In the genomic region with DNA sequence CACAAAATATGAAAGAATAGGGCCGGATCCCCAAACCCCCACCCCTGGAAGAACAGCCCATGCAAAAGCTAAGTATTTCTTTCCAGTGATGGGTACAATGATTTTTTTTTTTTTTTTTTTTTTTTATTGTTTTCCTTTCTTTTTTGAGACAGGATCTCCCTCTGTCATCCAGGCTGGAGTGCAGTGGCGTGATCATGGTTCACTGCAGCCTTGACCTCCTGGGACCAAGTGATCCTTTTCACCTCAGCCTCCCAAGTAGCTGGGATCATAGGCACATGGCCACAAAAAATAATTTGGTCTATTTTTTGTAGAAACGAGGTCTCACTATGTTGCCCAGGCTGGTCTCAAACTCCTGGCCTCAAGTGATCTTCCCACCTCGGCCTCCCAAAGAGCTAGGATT, we compare ENCODE assay signal across 8 cellular contexts. TPM values are rescaled to one million over a fixed set of nuclear protein-coding genes. Genes with fewer than 3 reads are reported as not detected.
DNase-seq lines count a peak whose midpoint lies in the region; ATAC-seq, FAIRE-seq and TF ChIP-seq lines count a peak whose summit lies in the region.
"Not testable (repeated sequence)": the region's sequence is repeated elsewhere in the genome, so short reads cannot be mapped to it uniquely, and the experiment has no call there.

No MANE protein-coding gene starts in this region.

- peak overlapping the region; percentile 46 for H3K4ac ChIP-seq in IMR-90 (ENCODE audit: low read depth, low read length)

- not testable (repeated sequence) for TF ChIP-seq POLR2A in A549 (IDR thresholded peaks at IDR 0.05; ENCODE audit: low read length); IMR-90 (IDR thresholded peaks at IDR 0.05; ENCODE audit: low read depth, low read length); esophagus squamous epithelium (IDR thresholded peaks at IDR 0.05); stomach (IDR thresholded peaks at IDR 0.05)

- not testable (repeated sequence) for TF ChIP-seq RAD21 in A549 (conservative IDR thresholded peaks at IDR 0.05 in 1 of 2, IDR thresholded peaks at IDR 0.05 in 1 of 2); IMR-90 (IDR thresholded peaks at IDR 0.05; ENCODE audit: low read length)

- H3K27ac ChIP-seq in A549 (peak overlapping the region; percentile 90 to 95), IMR-90 (ENCODE audit: insufficient read depth, low read length) (peak overlapping the region; percentile 87), esophagus squamous epithelium (peak overlapping the region; percentile 72 to 100 (median 85)), muscle layer of colon (ENCODE audit: low read depth, low read length) (peak overlapping the region; percentile 78), stomach (peak overlapping the region in 3 of 5 donors; percentile 34 to 71 (median 52))

- dilution Hi-C loops in IMR-90 (cut with HindIII; ENCODE audit: low sequenced_read_pairs, unreplicated experiment): not testable (repeated sequence)

- H3K36me3 Mint-ChIP-seq in T-helper 17 cell (ENCODE audit: low read depth); MCF 10A (ENCODE audit: insufficient read depth, unreplicated experiment): not testable (repeated sequence)

- H4K91ac ChIP-seq in IMR-90 (ENCODE audit: insufficient read depth, low read depth, low read length): peak overlapping the region; percentile 67

- not testable (repeated sequence) for ATAC-seq in A549; IMR-90 (ENCODE audit: low read depth); T-helper 17 cell; left lobe of liver

- not testable (repeated sequence) for DNase-seq in A549 (ENCODE audit: low read depth in 1 of 2, low spot score in 1 of 2); IMR-90; T-helper 17 cell; MCF 10A (ENCODE audit: unreplicated experiment); esophagus squamous epithelium (lab: John Stamatoyannopoulos, UW); stomach
- peak; percentile 4 for DNase-seq in left lobe of liver (ENCODE audit: low spot score)

- H3K14ac ChIP-seq in IMR-90 (replicated peaks; ENCODE audit: low read depth, low read length): not testable (repeated sequence)

- peak overlapping the region; percentile 37; the same call in 2 of the 3 replicates for H2BK15ac ChIP-seq in IMR-90 (ENCODE audit: low read depth, low read length)

- not testable (repeated sequence) for H3K4me3 ChIP-seq in A549; IMR-90 (ENCODE audit: insufficient read depth, low read depth, low read length); esophagus squamous epithelium; muscle layer of colon (ENCODE audit: low read depth in 1 of 2, low read length in 2 of 2); stomach

- H4K20me1 ChIP-seq in IMR-90 (ENCODE audit: insufficient read depth, low read length): not testable (repeated sequence)

- POLR2A ChIA-PET in A549 (lab: Yijun Ruan, JAX): interaction anchor here (8.6 kb wide), 1 partner anchor 16 kb away, joined by 53 read pairs; the partner anchor contains the start of gene VDAC2
- POLR2A ChIA-PET in IMR-90 (lab: Charles Lee; ENCODE audit: unreplicated experiment): interaction anchor here (0.6 to 0.7 kb wide), 2 partner anchors 31 to 32 kb away, joined by 3 to 9 read pairs; no protein-coding TSS in a partner anchor
- POLR2A ChIA-PET in MCF 10A (lab: Yijun Ruan, JAX): interaction anchor here (0.5 to 13.6 kb wide), 6 partner anchors 13 to 1782 kb away, joined by 3 to 315 read pairs (median 4); partner anchors contain the start of gene VDAC2

- in situ Hi-C loops in IMR-90 (cut with MboI; ENCODE audit: low sequenced_read_pairs): not testable (repeated sequence)

- H3K4me1 Mint-ChIP-seq in T-helper 17 cell: not testable (repeated sequence)
- H3K4me1 Mint-ChIP-seq in MCF 10A (ENCODE audit: insufficient read depth, unreplicated experiment): peaks cover 37% of the 10 kb centered on the region

- not testable (repeated sequence) for TF ChIP-seq CTCF in A549 (IDR thresholded peaks at IDR 0.05); IMR-90 (conservative IDR thresholded peaks at IDR 0.05; ENCODE audit: low read depth, low read length); MCF 10A (IDR thresholded peaks at IDR 0.05; ENCODE audit: unreplicated experiment); esophagus squamous epithelium (IDR thresholded peaks at IDR 0.05); stomach (IDR thresholded peaks at IDR 0.05)

- H3K9me3 Mint-ChIP-seq in MCF 10A (ENCODE audit: unreplicated experiment): not testable (repeated sequence)

- H3K4me3 Mint-ChIP-seq in T-helper 17 cell; MCF 10A (ENCODE audit: unreplicated experiment): not testable (repeated sequence)

- CTCF ChIA-PET in A549 (lab: Yijun Ruan, JAX): interaction anchor here (0.7 to 7.5 kb wide), 4 partner anchors 12 to 39 kb away, joined by 3 to 82 read pairs (median 23); partner anchors contain the start of gene COMTD1
- CTCF ChIA-PET in IMR-90 (lab: Yijun Ruan, JAX): interaction anchor here (0.7 to 0.9 kb wide), 2 partner anchors 41 to 58 kb away, joined by 3 to 5 read pairs; partner anchors contain the start of gene COMTD1
- CTCF ChIA-PET in MCF 10A (lab: Yijun Ruan, JAX): interaction anchor here (0.8 to 1.5 kb wide), 3 partner anchors 13 to 51 kb away, joined by 3 read pairs; no protein-coding TSS in a partner anchor

- not testable (repeated sequence) for TF ChIP-seq EP300 in A549 (IDR thresholded peaks at IDR 0.05); stomach (IDR thresholded peaks at IDR 0.05)

- peak overlapping the region; percentile 88 for H2AK5ac ChIP-seq in IMR-90 (ENCODE audit: low read depth, low read length)

- not testable (repeated sequence) for H3K56ac ChIP-seq in IMR-90 (ENCODE audit: extremely low read depth, insufficient read depth, low read length)

- not testable (repeated sequence) for H3K9me3 ChIP-seq in A549; IMR-90 (ENCODE audit: control insufficient read depth, insufficient read depth, low read length); T-helper 17 cell (ENCODE audit: control insufficient read depth, low read length, poor library complexity, severe bottlenecking); esophagus squamous epithelium; muscle layer of colon (ENCODE audit: low read length); stomach

- peak overlapping the region; percentile 66; the same call in 1 of the 2 replicates for H2BK20ac ChIP-seq in IMR-90 (ENCODE audit: low read depth, low read length)

- H3K27ac Mint-ChIP-seq in T-helper 17 cell (peak overlapping the region; percentile 71), MCF 10A (ENCODE audit: low read depth, unreplicated experiment) (peak overlapping the region; percentile 90)

- peak overlapping the region in 1 of 2 experiments; percentile 63; a peak in 3 of 4 replicates for H4K8ac ChIP-seq in IMR-90 (ENCODE audit: low read depth in 2 of 2, low read length in 2 of 2)

- not testable (repeated sequence) for BruUV-seq in IMR-90 (replicated peaks; lab: Mats Ljungman, UMichigan); MCF 10A (replicated peaks; lab: Mats Ljungman, UMichigan)

- H2BK120ac ChIP-seq in IMR-90 (ENCODE audit: low read depth, low read length): peak overlapping the region; percentile 32

- H3K27me3 Mint-ChIP-seq in T-helper 17 cell; MCF 10A (ENCODE audit: insufficient read depth, unreplicated experiment): not testable (repeated sequence)

- not testable (repeated sequence) for H3K9ac ChIP-seq in IMR-90 (ENCODE audit: low read depth, low read length); muscle layer of colon (ENCODE audit: low read length)

- H2AFZ ChIP-seq in IMR-90 (replicated peaks; ENCODE audit: low read length, poor library complexity): not testable (repeated sequence)

- not testable (repeated sequence) for H3K23ac ChIP-seq in IMR-90 (ENCODE audit: low read depth, low read length)

- H3K9me1 ChIP-seq in IMR-90 (ENCODE audit: insufficient read depth, low read length): peaks cover 27% of the 10 kb centered on the region

- not testable (repeated sequence) for H2AK9ac ChIP-seq in IMR-90 (replicated peaks; ENCODE audit: low read depth, low read length, poor library complexity)

- not testable (repeated sequence) for H3K36me3 ChIP-seq in IMR-90 (ENCODE audit: control insufficient read depth, insufficient read depth, low read length); esophagus squamous epithelium; muscle layer of colon (ENCODE audit: insufficient read depth, low read length); stomach

- intact Hi-C loops in IMR-90 (cut with micrococcal nuclease): loop anchor here (1.0 kb wide), 1 partner anchor 16 kb away; the partner anchor contains the start of gene VDAC2
- intact Hi-C loops in MCF 10A (cut with micrococcal nuclease); esophagus squamous epithelium (cut with DNase I); stomach (cut with DNase I; ENCODE audit: low total_unique reads): not testable (repeated sequence)

- H2BK5ac ChIP-seq in IMR-90 (ENCODE audit: low read depth, low read length, poor library complexity, severe bottlenecking): peak overlapping the region; percentile 94

- H3K4me1 ChIP-seq in A549 (peaks cover 78% of the 10 kb centered on the region), IMR-90 (ENCODE audit: control insufficient read depth, insufficient read depth, low read length) (peaks cover 18% of the 10 kb centered on the region), esophagus squamous epithelium (peaks cover 26 to 93% (median 36%) of the 10 kb centered on the region in 3 donors), stomach (peaks cover 7 to 32% (median 14%) of the 10 kb centered on the region in 4 donors)
- not testable (repeated sequence) for H3K4me1 ChIP-seq in muscle layer of colon (ENCODE audit: insufficient read depth, low read length)

- FAIRE-seq in A549 (lab: Jason Lieb, UNC): not testable (repeated sequence)

- peak overlapping the region; percentile 13; the same call in 2 of the 3 replicates for H3K4me2 ChIP-seq in A549
- H3K4me2 ChIP-seq in IMR-90 (ENCODE audit: low read depth, low read length): not testable (repeated sequence)

- H4K5ac ChIP-seq in IMR-90 (ENCODE audit: low read depth, low read length): peak overlapping the region; percentile 55

- 90% methylated on average over 4 of the region's 4 CpGs for WGBS in A549 (ENCODE audit: missing lambda C conversion rate)
- 80% methylated on average over 1 of the region's 4 CpGs; no CpG with 5 or more reads in 1 of the 2 experiments for WGBS in IMR-90 (ENCODE audit: extremely low coverage in 2 of 2, insufficient read length in 1 of 2), 2 experiments
- WGBS in esophagus squamous epithelium, 2 donors: 74 to 93% methylated on average over 4 of the region's 4 CpGs
- 82 to 92% (median 89%) methylated on average over 4 of the region's 4 CpGs for WGBS in stomach, 5 donors

- peak overlapping the region; percentile 90 for H3K18ac ChIP-seq in IMR-90 (ENCODE audit: low read depth, low read length)

- peaks cover 23 to 35% of the 10 kb centered on the region in 2 experiments; a peak in 3 of 4 replicates for H3K79me1 ChIP-seq in IMR-90 (ENCODE audit: low read depth in 1 of 2, low read length in 2 of 2)

- H3K27me3 ChIP-seq in IMR-90 (ENCODE audit: control insufficient read depth, insufficient read depth, low read length); esophagus squamous epithelium; muscle layer of colon (ENCODE audit: control insufficient read depth in 1 of 2, insufficient read depth in 2 of 2, low read length in 2 of 2); stomach: not testable (repeated sequence)

RNA-seq across cellular contexts. Expression of gene VDAC2, which starts 16.0 kb away (rescaled TPM):
- polyA plus RNA-seq in A549 (2011; rRNA removed): 262 and 285 TPM in 2 replicates
- 127 and 130 TPM in 2 replicates for polyA plus RNA-seq in A549 (2012; cell fraction: cytosol; rRNA removed)
- 60.2 and 94.6 TPM in 2 replicates for polyA plus RNA-seq in A549 (2012; cell fraction: nucleus; rRNA removed)
- polyA plus RNA-seq in A549 (2017; fragmentation: RNase III; extraction: RNeasy Plus Mini Kit Qiagen cat#74134 plus additional on column Dnase treatment): 273 to 292 TPM (median 276 TPM) in 3 replicates
- polyA minus RNA-seq in A549 (2011; rRNA and poly(A)+ RNA removed): 73.4 and 85.0 TPM in 2 replicates
- 122 and 169 TPM in 2 replicates for total RNA-seq in IMR-90 (2012; rRNA removed)
- 123 and 139 TPM in 2 replicates for polyA plus RNA-seq in IMR-90 (2012; rRNA removed)
- polyA plus RNA-seq in IMR-90 (2012; cell fraction: cytosol; rRNA removed): 52.8 and 54.1 TPM in 2 replicates
- 31.2 and 88.4 TPM in 2 replicates for polyA plus RNA-seq in IMR-90 (2012; cell fraction: nucleus; rRNA removed; ENCODE audit: low replicate concordance)
- total RNA-seq in T-helper 17 cell: 100 to 1,000 TPM; 109 to 117 TPM
- total RNA-seq in MCF 10A (2022): 303 and 310 TPM in 2 replicates
- 100 to 1,000 TPM; 219 to 319 (median 285) TPM for total RNA-seq in esophagus squamous epithelium
- 47.8 TPM for total RNA-seq in left lobe of liver
- 100 to 1,000 TPM in 3 of 5 donors, 10 to 100 TPM in 2; 44.3 to 149 (median 128) TPM for total RNA-seq in stomach
- polyA plus RNA-seq in stomach: 100 to 1,000 TPM; 140 to 202 (median 168) TPM

RNA-seq across cellular contexts. Expression of gene COMTD1, which starts 41.1 kb away (rescaled TPM):
- 9.5 and 9.8 TPM in 2 replicates for polyA plus RNA-seq in A549 (2011; rRNA removed)
- polyA plus RNA-seq in A549 (2012; cell fraction: cytosol; rRNA removed): 57.8 and 74.6 TPM in 2 replicates
- polyA plus RNA-seq in A549 (2012; cell fraction: nucleus; rRNA removed): 174 and 265 TPM in 2 replicates
- polyA plus RNA-seq in A549 (2017; fragmentation: RNase III; extraction: RNeasy Plus Mini Kit Qiagen cat#74134 plus additional on column Dnase treatment): 31.3 to 35.3 TPM (median 34.2 TPM) in 3 replicates
- 2.1 and 3.2 TPM in 2 replicates for polyA minus RNA-seq in A549 (2011; rRNA and poly(A)+ RNA removed)
- 1.4 and 1.6 TPM in 2 replicates for total RNA-seq in IMR-90 (2012; rRNA removed)
- 6.4 and 9.5 TPM in 2 replicates for polyA plus RNA-seq in IMR-90 (2012; rRNA removed)
- polyA plus RNA-seq in IMR-90 (2012; cell fraction: cytosol; rRNA removed): 10.7 and 12.1 TPM in 2 replicates
- 22.0 and 64.6 TPM in 2 replicates for polyA plus RNA-seq in IMR-90 (2012; cell fraction: nucleus; rRNA removed; ENCODE audit: low replicate concordance)
- 10 to 100 TPM; 18.1 to 23.8 TPM for total RNA-seq in T-helper 17 cell
- total RNA-seq in MCF 10A (2022): 18.3 and 34.3 TPM in 2 replicates
- total RNA-seq in esophagus squamous epithelium: 100 to 1,000 TPM in 3 of 4 donors, 10 to 100 TPM in 1; 87.8 to 139 (median 111) TPM
- 26.9 TPM for total RNA-seq in left lobe of liver
- 100 to 1,000 TPM in 2 of 5 donors, 10 to 100 TPM in 3; 15.4 to 446 (median 71.4) TPM for total RNA-seq in stomach
- polyA plus RNA-seq in stomach: 100 to 1,000 TPM; 119 to 173 (median 137) TPM
